Comparison of ENCODE assay signal across 2 cellular contexts in genomic region chr12:18222699-18223098, GRCh38.
A peak's percentile ranks its signal among the peaks of the same experiment; 100 is the strongest.
TF ChIP-seq lines count a peak whose summit lies in the region.

No MANE protein-coding gene starts in this region.

TF ChIP-seq in liver, 16 proteins besides CTCF, POLR2A, EP300 and RAD21:
- TF ChIP-seq RXRA (IDR thresholded peaks at IDR 0.05) = no peak
- TF ChIP-seq HNF4A (conservative IDR thresholded peaks at IDR 0.05) = peak; percentile 21 to 30
- TF ChIP-seq NR2F2 (IDR thresholded peaks at IDR 0.05) = no peak
TF ChIP-seq in liver: peak in this region for 1.

TF ChIP-seq in HepG2, 621 proteins besides CTCF, POLR2A, EP300 and RAD21:
- TF ChIP-seq POGZ (CRISPR knock-in tag; IDR thresholded peaks at IDR 0.05) (no peak), YEATS2 (CRISPR knock-in tag; IDR thresholded peaks at IDR 0.05; ENCODE audit: borderline replicate concordance) (no peak), STAT6 (CRISPR knock-in tag; IDR thresholded peaks at IDR 0.05; ENCODE audit: borderline replicate concordance) (no peak), FOXC1 (CRISPR knock-in tag; IDR thresholded peaks at IDR 0.05; ENCODE audit: borderline replicate concordance) (no peak), NCOA5 (CRISPR knock-in tag; IDR thresholded peaks at IDR 0.05) (no peak), TRAFD1 (CRISPR knock-in tag; IDR thresholded peaks at IDR 0.05; ENCODE audit: borderline replicate concordance) (no peak), ARNTL (CRISPR knock-in tag; IDR thresholded peaks at IDR 0.05) (no peak), SAP130 (CRISPR knock-in tag; IDR thresholded peaks at IDR 0.05; ENCODE audit: low read depth) (no peak), ERF (CRISPR knock-in tag; IDR thresholded peaks at IDR 0.05) (no peak), ZNF142 (CRISPR knock-in tag; IDR thresholded peaks at IDR 0.05) (no peak), RELA (CRISPR knock-in tag; IDR thresholded peaks at IDR 0.05) (no peak), WIZ (CRISPR knock-in tag; IDR thresholded peaks at IDR 0.05) (no peak), ZNF460 (CRISPR knock-in tag; IDR thresholded peaks at IDR 0.05; ENCODE audit: borderline replicate concordance) (no peak), XRCC5 (optimal IDR thresholded peaks at IDR 0.05; ENCODE audit: low read length) (no peak), CENPT (CRISPR knock-in tag; IDR thresholded peaks at IDR 0.05; ENCODE audit: low read depth) (no peak), TRIM22 (IDR thresholded peaks at IDR 0.05) (no peak), ZNF576 (CRISPR knock-in tag; IDR thresholded peaks at IDR 0.05) (no peak)
